In the genomic region with DNA sequence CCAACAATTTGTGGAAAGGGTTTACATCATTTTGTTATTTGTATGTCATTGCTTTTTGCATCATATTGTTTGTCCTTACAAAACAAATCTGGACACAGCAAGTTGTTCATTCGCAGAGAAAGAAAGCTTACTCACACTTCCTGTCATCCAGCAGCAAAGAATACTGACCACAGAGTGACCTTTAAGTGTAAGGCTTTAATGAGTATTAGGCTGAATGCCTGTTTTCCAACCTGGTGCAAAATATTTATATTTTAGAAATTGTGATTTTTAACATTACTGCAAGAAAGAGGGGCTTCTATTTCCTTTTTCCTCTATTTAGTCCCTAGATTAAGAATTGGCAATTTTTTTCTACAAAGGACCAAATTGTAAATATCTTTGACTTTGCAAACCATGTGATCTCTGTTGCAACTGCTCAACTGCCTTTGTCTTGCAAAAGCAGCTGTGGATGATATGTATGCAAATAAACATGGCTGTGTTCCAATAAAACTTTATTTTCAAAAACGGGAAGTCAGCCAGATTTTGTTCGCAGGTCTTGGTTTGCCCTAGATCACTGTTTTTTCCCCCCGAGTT, we compare ENCODE assay signal across 12 cellular contexts. TPM values are rescaled to one million over a fixed set of nuclear protein-coding genes. Genes with fewer than 3 reads are reported as not detected.
DNase-seq lines count a peak whose midpoint lies in the region; ATAC-seq and TF ChIP-seq lines count a peak whose summit lies in the region.
"Had no signal": no experiment of that assay in that cellular context is flagged by ENCODE, and none has a peak within 500 bp of the region (broad histone marks: within the 10 kb centered on the region; RNA-seq: fewer than 3 reads in every experiment).

No MANE protein-coding gene starts in this region.

- no peaks in the 10 kb centered on the region for H3K79me2 ChIP-seq in H9 (ENCODE audit: insufficient read depth, low read length)

- no peak for TF ChIP-seq CTCF in H9 (conservative IDR thresholded peaks at IDR 0.05)

- no peaks in the 10 kb centered on the region for H4K20me1 ChIP-seq in H9 (ENCODE audit: control insufficient read depth, insufficient read depth, insufficient read length)
- H4K20me1 ChIP-seq: BLaER1 treated with 17β-estradiol and CSF1 and Interleukin-3, amounts not matched to agents 10 nM and 100 nM had no signal

- in situ Hi-C loops in ACHN (cut with HindIII; ENCODE audit: low pct_ligation_motif_present, low pct_unique_long_range_greater_than_20kb, low sequenced_read_pairs) = no loop called here

- no peak overlapping the region for H2BK120ac ChIP-seq in H9 (ENCODE audit: low read depth, low read length, poor library complexity, severe bottlenecking)

- CTCF ChIA-PET in activated CD4-positive, alpha-beta T cell treated with anti-CD3 and anti-CD28 coated beads for 36 hours (lab: Charles Lee) = interaction anchor here (1.1 kb wide), 1 partner anchor 12 kb away, joined by 3 read pairs; no protein-coding TSS in a partner anchor

- TF ChIP-seq EP300 in Ishikawa (IDR thresholded peaks at IDR 0.05; ENCODE audit: borderline replicate concordance) = no peak

- POLR2A ChIA-PET in activated CD4-positive, alpha-beta T cell treated with anti-CD3 and anti-CD28 coated beads for 36 hours (lab: Charles Lee) = no interaction called here

- H3K9ac ChIP-seq in adipocyte (ENCODE audit: low read length) (peak overlapping the region; percentile 62), H9 (ENCODE audit: extremely low read depth, insufficient read length, low read length) (no peak overlapping the region)

- no peak overlapping the region for H4K91ac ChIP-seq in H9 (ENCODE audit: insufficient read length, low read depth, low read length)

- H2BK12ac ChIP-seq in H9 (ENCODE audit: insufficient read length, low read depth, low read length) = no peak overlapping the region

- intact Hi-C loops in activated CD4-positive, alpha-beta T cell treated with anti-CD3 and anti-CD28 coated beads for 36 hours (cut with DNase I, micrococcal nuclease) = no loop called here

- H3K27ac Mint-ChIP-seq in H9 (no peak overlapping the region), T-helper 17 cell (no peak overlapping the region)
- no peak overlapping the region for H3K27ac Mint-ChIP-seq in activated CD4-positive, alpha-beta T cell treated with anti-CD3 and anti-CD28 coated beads for 36 hours

- no peak overlapping the region for H2BK20ac ChIP-seq in H9 (ENCODE audit: low read depth, low read length, poor library complexity, severe bottlenecking)

- no peak overlapping the region for H3T11ph ChIP-seq in H9 (ENCODE audit: low read length)

- H3K23ac ChIP-seq in H9 (ENCODE audit: insufficient read length, low read depth, low read length) = no peak overlapping the region

- no peak overlapping the region for H2BK5ac ChIP-seq in H9 (ENCODE audit: insufficient read length, low read length)

- TF ChIP-seq RAD21 in Ishikawa (IDR thresholded peaks at IDR 0.05; ENCODE audit: low read depth) = no peak

- no peak overlapping the region for H4K5ac ChIP-seq in H9 (ENCODE audit: insufficient read length, low read depth, low read length)

- no CpG with 5 or more reads among the region's 4 CpGs for WGBS in H9 (ENCODE audit: extremely low coverage, insufficient read length, low lambda C conversion rate)

- H3K27me3 ChIP-seq in adipocyte (replicated peaks; ENCODE audit: control insufficient read depth, insufficient read depth, low read length) (no peaks in the 10 kb centered on the region), H9 (ENCODE audit: insufficient read depth, low read length) (no peaks in the 10 kb centered on the region)
- H3K27me3 ChIP-seq: BLaER1 treated with 17β-estradiol and CSF1 and Interleukin-3, amounts not matched to agents 10 nM and 100 nM; tibial artery had no signal

- H3K27me3 Mint-ChIP-seq in H9 (ENCODE audit: low read depth) (no peaks in the 10 kb centered on the region), T-helper 17 cell (no peaks in the 10 kb centered on the region)
- H3K27me3 Mint-ChIP-seq in activated CD4-positive, alpha-beta T cell treated with anti-CD3 and anti-CD28 coated beads for 36 hours = no peaks in the 10 kb centered on the region
- H3K27me3 Mint-ChIP-seq: IgD-negative memory B cell had no signal

- no peak overlapping the region for H3K56ac ChIP-seq in H9 (ENCODE audit: insufficient read length, low read depth, low read length)

- peak; percentile 74 for DNase-seq in ACHN
- peak; percentile 82 for DNase-seq in adipocyte (ENCODE audit: low read depth)
- no peak for DNase-seq in left lobe of liver (ENCODE audit: low spot score)
- no peak for DNase-seq in H9
- DNase-seq in T-helper 17 cell = no peak
- no peak for DNase-seq in activated CD4-positive, alpha-beta T cell treated with anti-CD3 and anti-CD28 coated beads for 36 hours
- DNase-seq: activated CD8-positive, alpha-beta memory T cell treated with anti-CD3 and anti-CD28 coated beads for 24 hours; tibial artery had no signal

- no peaks in the 10 kb centered on the region for H3K36me3 ChIP-seq in adipocyte (ENCODE audit: control insufficient read depth, insufficient read depth, low read length, severe bottlenecking)
- H3K36me3 ChIP-seq: BLaER1 treated with 17β-estradiol and CSF1 and Interleukin-3, amounts not matched to agents 10 nM and 100 nM; tibial artery had no signal

- H3K4ac ChIP-seq in H9 (ENCODE audit: low read depth, low read length) = no peak overlapping the region

- H4K8ac ChIP-seq in H9 (replicated peaks; ENCODE audit: insufficient read length, low read depth, low read length) = no peak overlapping the region

- no peak overlapping the region for H2AK5ac ChIP-seq in H9 (ENCODE audit: insufficient read length, low read length)

- H2BK15ac ChIP-seq in H9 (ENCODE audit: low read depth, low read length) = no peak overlapping the region

- H3K18ac ChIP-seq in H9 (ENCODE audit: insufficient read length, low read depth, low read length) = no peak overlapping the region

- H3K4me1 ChIP-seq in adipocyte (ENCODE audit: control insufficient read depth, insufficient read depth, low read length) (peaks cover 51% of the 10 kb centered on the region), H9 (ENCODE audit: insufficient read depth, low read length) (no peaks in the 10 kb centered on the region)

- peaks cover 21 to 34% of the 10 kb centered on the region in 2 experiments for H3K4me1 Mint-ChIP-seq in H9
- peaks cover 18% of the 10 kb centered on the region for H3K4me1 Mint-ChIP-seq in T-helper 17 cell
- peaks cover 22% of the 10 kb centered on the region for H3K4me1 Mint-ChIP-seq in activated CD4-positive, alpha-beta T cell treated with anti-CD3 and anti-CD28 coated beads for 36 hours

- peaks cover 0 to 3% of the 10 kb centered on the region in 2 experiments; a peak in 1 of 5 replicates for H3K9me3 Mint-ChIP-seq in H9
- H3K9me3 Mint-ChIP-seq in activated CD4-positive, alpha-beta T cell treated with anti-CD3 and anti-CD28 coated beads for 36 hours (ENCODE audit: low read depth) = peaks cover 1% of the 10 kb centered on the region

- no peak overlapping the region for H3K4me2 ChIP-seq in H9 (ENCODE audit: insufficient read depth, insufficient read length, low read length)

- H3K27ac ChIP-seq in H9 (ENCODE audit: insufficient read length, low read depth, low read length) = no peak overlapping the region
- H3K27ac ChIP-seq: tibial artery had no signal

- peak overlapping the region; percentile 37 for H3K4me3 ChIP-seq in adipocyte (ENCODE audit: low read length)
- H3K4me3 ChIP-seq: tibial artery had no signal

- H3K4me3 Mint-ChIP-seq in H9 = no peak overlapping the region
- H3K4me3 Mint-ChIP-seq in T-helper 17 cell = no peak overlapping the region
- H3K4me3 Mint-ChIP-seq in activated CD4-positive, alpha-beta T cell treated with anti-CD3 and anti-CD28 coated beads for 36 hours = no peak overlapping the region

- no peaks in the 10 kb centered on the region for H3K23me2 ChIP-seq in H9 (ENCODE audit: insufficient read length, low read depth, low read length, poor library complexity, severe bottlenecking)

- peaks cover 0 to 1% (median 0%) of the 10 kb centered on the region in 3 experiments; a peak in 1 of 7 replicates for H3K36me3 Mint-ChIP-seq in H9 (ENCODE audit: insufficient read depth in 1 of 3, low read depth in 3 of 3)
- no peaks in the 10 kb centered on the region for H3K36me3 Mint-ChIP-seq in T-helper 17 cell (ENCODE audit: low read depth)
- H3K36me3 Mint-ChIP-seq in activated CD4-positive, alpha-beta T cell treated with anti-CD3 and anti-CD28 coated beads for 36 hours (ENCODE audit: low read depth) = no peaks in the 10 kb centered on the region
- H3K36me3 Mint-ChIP-seq: IgD-negative memory B cell had no signal

- H3K79me1 ChIP-seq in H9 (ENCODE audit: insufficient read depth, low read depth, low read length, poor library complexity, severe bottlenecking) = no peaks in the 10 kb centered on the region

- H2AFZ ChIP-seq in H9 (ENCODE audit: low read length) = no peak overlapping the region

- no peak overlapping the region for H3K14ac ChIP-seq in H9 (ENCODE audit: insufficient read depth, low read length)

- ATAC-seq in left lobe of liver (peak; percentile 43), T-helper 17 cell (no peak), HG03457 (IDR thresholded peaks at IDR 0.05; ENCODE audit: unreplicated experiment) (no peak)
- no peak for ATAC-seq in activated CD4-positive, alpha-beta T cell treated with anti-CD3 and anti-CD28 coated beads for 36 hours

- H3K9me3 ChIP-seq in adipocyte (ENCODE audit: control insufficient read depth, low read length) (no peaks in the 10 kb centered on the region), H9 (ENCODE audit: control insufficient read depth, low read depth, low read length) (no peaks in the 10 kb centered on the region), T-helper 17 cell (ENCODE audit: control insufficient read depth, low read length, poor library complexity, severe bottlenecking) (no peaks in the 10 kb centered on the region)
- H3K9me3 ChIP-seq: tibial artery had no signal

TF ChIP-seq in Ishikawa, 13 proteins besides CTCF, POLR2A, EP300 and RAD21:
- TF ChIP-seq NFIC (IDR thresholded peaks at IDR 0.05) (0 out of 2 replicates have a peak, but pooled peaks have one; percentile 9), YY1 (IDR thresholded peaks at IDR 0.05; ENCODE audit: low read depth) (no peak), CEBPB (IDR thresholded peaks at IDR 0.05) (no peak; the same call in 1 of the 2 replicates), EGR1 (IDR thresholded peaks at IDR 0.05) (no peak), TEAD4 (IDR thresholded peaks at IDR 0.05) (no peak)
- TF ChIP-seq, protein P1, sequence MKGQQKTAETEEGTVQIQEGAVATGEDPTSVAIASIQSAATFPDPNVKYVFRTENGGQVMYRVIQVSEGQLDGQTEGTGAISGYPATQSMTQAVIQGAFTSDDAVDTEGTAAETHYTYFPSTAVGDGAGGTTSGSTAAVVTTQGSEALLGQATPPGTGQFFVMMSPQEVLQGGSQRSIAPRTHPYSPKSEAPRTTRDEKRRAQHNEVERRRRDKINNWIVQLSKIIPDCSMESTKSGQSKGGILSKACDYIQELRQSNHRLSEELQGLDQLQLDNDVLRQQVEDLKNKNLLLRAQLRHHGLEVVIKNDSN (IDR thresholded peaks at IDR 0.05) = no peak

RNA-seq across cellular contexts. Expression of a gene that starts 27.8 kb away (rescaled TPM):
- total RNA-seq in left lobe of liver = 142 TPM
- total RNA-seq in H9 (2021) = 223 and 253 TPM in 2 replicates
- total RNA-seq in T-helper 17 cell = 100 to 1,000 TPM; 392 to 428 TPM
- total RNA-seq in activated CD4-positive, alpha-beta T cell treated with anti-CD3 and anti-CD28 coated beads for 36 hours = 10 to 100 TPM; 57.6 to 68.9 TPM

Comparison
In these comparisons a context has a peak if more than half of its experiments do, and no peak if none do; other contexts are left out.
1. DNase-seq: peak in ACHN (single experiment) and adipocyte (single experiment); none in left lobe of liver (single experiment), H9 (single experiment), T-helper 17 cell (0 of 3) and activated CD4-positive, alpha-beta T cell treated with anti-CD3 and anti-CD28 coated beads for 36 hours (single experiment).